12 cellular contexts compared by ENCODE assay signal in genomic region chr5:32278403-32278802, GRCh38. TPM values are rescaled to one million over a fixed set of nuclear protein-coding genes. Genes with fewer than 3 reads are reported as not detected.
A peak's percentile ranks its signal among the peaks of the same experiment; 100 is the strongest.
DNase-seq lines count a peak whose midpoint lies in the region; ATAC-seq, FAIRE-seq and TF ChIP-seq lines count a peak whose summit lies in the region.
"Had no signal": no experiment of that assay in that cellular context is flagged by ENCODE, and none has a peak within 500 bp of the region (broad histone marks: within the 10 kb centered on the region; RNA-seq: fewer than 3 reads in every experiment).

No MANE protein-coding gene starts in this region.

- no peaks in the 10 kb centered on the region for H4K20me1 ChIP-seq in HepG2 (ENCODE audit: insufficient read depth, low read length)

- in situ Hi-C loops in HepG2 (cut with HindIII; ENCODE audit: extremely low pct_ligation_motif_present, low pct_unique_long_range_greater_than_20kb) = no loop called here

- no peak for TF ChIP-seq RAD21 in HepG2 (CRISPR knock-in tag; IDR thresholded peaks at IDR 0.05)

- H3K9me3 Mint-ChIP-seq in osteocyte (ENCODE audit: unreplicated experiment) = no peaks in the 10 kb centered on the region

- no peaks in the 10 kb centered on the region for H3K27me3 Mint-ChIP-seq in osteocyte (ENCODE audit: unreplicated experiment)

- no peak overlapping the region for H3K4me2 ChIP-seq in HepG2 (ENCODE audit: low read depth, low read length)

- no peak for FAIRE-seq in HepG2 (lab: Jason Lieb, UNC)

- POLR2A ChIA-PET in HepG2 (lab: Yijun Ruan, JAX) = no interaction called here

- no peaks in the 10 kb centered on the region for H3K27me3 ChIP-seq in breast epithelium
- no peaks in the 10 kb centered on the region for H3K27me3 ChIP-seq in HepG2 (ENCODE audit: control insufficient read depth in 1 of 2, insufficient read depth in 2 of 2, low read length in 2 of 2)
- H3K27me3 ChIP-seq: heart right ventricle had no signal

- DNase-seq in activated CD4-positive, alpha-beta T cell treated with anti-CD3 and anti-CD28 coated beads for 48 hours = peak; percentile 30
- no peak for DNase-seq in activated CD4-positive, alpha-beta T cell treated with anti-CD3 and anti-CD28 coated beads, Interleukin-2, amount 50 U/mL, for 4 hours
- DNase-seq in MV-4-11 (lab: John Stamatoyannopoulos, UW) (peak; percentile 72), breast epithelium (ENCODE audit: low spot score in 2 of 2) (no peak), osteocyte (ENCODE audit: extremely low spot score, unreplicated experiment) (no peak), HepG2 (ENCODE audit: low spot score) (no peak)
- DNase-seq: ACHN, heart right ventricle, NCI-H1436 had no signal

- CTCF ChIA-PET in HepG2 (lab: Yijun Ruan, JAX; ENCODE audit: low intra/inter-chr PET ratio, low total read pairs) = no interaction called here

- WGBS in HepG2 (ENCODE audit: low lambda C conversion rate) = 90% methylated on average over 3 of the region's 3 CpGs

- TF ChIP-seq EP300 in HepG2 (IDR thresholded peaks at IDR 0.05; ENCODE audit: low read depth in 2 of 2, low read length in 2 of 2) = no peak
- no peak for TF ChIP-seq EP300 in HepG2 (CRISPR knock-in tag; IDR thresholded peaks at IDR 0.05; ENCODE audit: borderline replicate concordance)

- intact Hi-C loops in breast epithelium (cut with DNase I; ENCODE audit: low total_unique reads) = loop anchor here (5.0 kb wide), 1 partner anchor 34 kb away; the partner anchor contains the start of gene MTMR12
- intact Hi-C loops in HepG2 (cut with micrococcal nuclease; ENCODE audit: unreplicated experiment) = no loop called here

- TF ChIP-seq CTCF in breast epithelium (IDR thresholded peaks at IDR 0.05) = no peak
- no peak for TF ChIP-seq CTCF in osteocyte (IDR thresholded peaks at IDR 0.05)
- no peak for TF ChIP-seq CTCF in HepG2 (CRISPR knock-in tag; IDR thresholded peaks at IDR 0.05)

- no peak overlapping the region for H3K9ac ChIP-seq in HepG2 (ENCODE audit: insufficient read depth, low read depth, low read length)
- H3K9ac ChIP-seq: parathyroid adenoma had no signal

- no peaks in the 10 kb centered on the region for H3K9me3 ChIP-seq in breast epithelium
- H3K9me3 ChIP-seq in HepG2 (ENCODE audit: low read length) = no peaks in the 10 kb centered on the region
- H3K9me3 ChIP-seq: heart right ventricle had no signal

- peaks cover 6% of the 10 kb centered on the region for H3K36me3 Mint-ChIP-seq in osteocyte (ENCODE audit: unreplicated experiment)

- H3K36me3 ChIP-seq in breast epithelium (no peaks in the 10 kb centered on the region), HepG2 (replicated peaks in 1 of 2; ENCODE audit: control insufficient read depth in 1 of 2, insufficient read depth in 2 of 2, low read length in 2 of 2) (peaks cover 2 to 21% of the 10 kb centered on the region in 2 experiments; a peak in 4 of 5 replicates)

- peak overlapping the region; percentile 5 for H3K27ac Mint-ChIP-seq in osteocyte (ENCODE audit: unreplicated experiment)

- no peak for TF ChIP-seq POLR2A in breast epithelium (IDR thresholded peaks at IDR 0.05)
- TF ChIP-seq POLR2A in HepG2 (IDR thresholded peaks at IDR 0.05; ENCODE audit: insufficient read depth in 1 of 2, low read depth in 2 of 2, low read length in 2 of 2) = no peak

- BruUV-seq in HepG2 (replicated peaks; lab: Mats Ljungman, UMichigan) = no TSS peak

- peaks cover 0 to 6% of the 10 kb centered on the region in 2 donors for H3K4me1 ChIP-seq in breast epithelium
- H3K4me1 ChIP-seq in HepG2 (ENCODE audit: insufficient read depth, low read length) = peaks cover 97% of the 10 kb centered on the region

- H3K4me3 ChIP-seq in breast epithelium = no peak overlapping the region
- no peak overlapping the region for H3K4me3 ChIP-seq in HepG2 (replicated peaks in 1 of 3; ENCODE audit: insufficient read depth in 1 of 3, low read depth in 2 of 3, low read length in 3 of 3)
- H3K4me3 ChIP-seq: heart right ventricle had no signal

- ATAC-seq in HG03139 (IDR thresholded peaks at IDR 0.05; ENCODE audit: unreplicated experiment) (no peak), HG02852 (IDR thresholded peaks at IDR 0.05; ENCODE audit: unreplicated experiment) (no peak), HepG2 (no peak)

- peaks cover 46% of the 10 kb centered on the region for H3K4me1 Mint-ChIP-seq in osteocyte (ENCODE audit: unreplicated experiment)

- H3K79me2 ChIP-seq in HepG2 (ENCODE audit: insufficient read depth, low read length) = peaks cover 72% of the 10 kb centered on the region

- H2AFZ ChIP-seq in HepG2 (ENCODE audit: low read length) = no peak overlapping the region
- H2AFZ ChIP-seq: parathyroid adenoma had no signal

- H3K27ac ChIP-seq in breast epithelium (peak overlapping the region; percentile 80 to 89), HepG2 (ENCODE audit: extremely low read length, insufficient read depth, low read length) (no peak overlapping the region)
- H3K27ac ChIP-seq: parathyroid adenoma had no signal

- no peak overlapping the region for H3K4me3 Mint-ChIP-seq in osteocyte (ENCODE audit: unreplicated experiment)

TF ChIP-seq in HepG2, 621 proteins besides CTCF, POLR2A, EP300 and RAD21:
- TF ChIP-seq FOSL1 (CRISPR knock-in tag; IDR thresholded peaks at IDR 0.05; ENCODE audit: borderline replicate concordance) (no peak), HDAC6 (IDR thresholded peaks at IDR 0.05; ENCODE audit: low read depth, low read length) (no peak), NR0B2 (CRISPR knock-in tag; IDR thresholded peaks at IDR 0.05) (no peak), ASH2L (IDR thresholded peaks at IDR 0.05; ENCODE audit: insufficient read length, low read depth, low read length) (no peak)

RNA-seq across cellular contexts. Expression of gene MTMR12, which starts 34.3 kb away (rescaled TPM):
- total RNA-seq in breast epithelium = 10 to 100 TPM; 40.0 to 61.3 (median 43.0) TPM
- 19.6 and 23.4 TPM in 2 replicates for total RNA-seq in osteocyte
- total RNA-seq in HepG2 (2016; rRNA removed; fragmentation: Illumina TruSeq; extraction: Trizol) = 36.6 and 56.5 TPM in 2 replicates
- 16.0 and 20.1 TPM in 2 replicates for total RNA-seq in HepG2 (2016; cell fraction: cytosol; rRNA removed; fragmentation: Illumina TruSeq; extraction: Trizol; ENCODE audit: low read depth)
- 37.6 and 51.8 TPM in 2 replicates for total RNA-seq in HepG2 (2016; cell fraction: insoluble cytoplasmic fraction; rRNA removed; fragmentation: Illumina TruSeq; extraction: Trizol)
- total RNA-seq in HepG2 (2016; cell fraction: membrane; rRNA removed; fragmentation: Illumina TruSeq; extraction: Trizol) = 41.8 and 44.0 TPM in 2 replicates
- 34.2 and 34.9 TPM in 2 replicates for total RNA-seq in HepG2 (2016; cell fraction: nucleus; rRNA removed; fragmentation: Illumina TruSeq; extraction: Trizol)
- 21.3 and 23.4 TPM in 2 replicates for polyA plus RNA-seq in HepG2 (2011; rRNA removed)
- 15.2 and 20.5 TPM in 2 replicates for polyA plus RNA-seq in HepG2 (2011; cell fraction: cytosol; rRNA removed)
- 10.6 and 13.1 TPM in 2 replicates for polyA plus RNA-seq in HepG2 (2011; cell fraction: nucleus; rRNA removed)
- 22.1 and 25.4 TPM in 2 replicates for polyA plus RNA-seq in HepG2 (2012)
- polyA plus RNA-seq in HepG2 (2016; cell fraction: cytosol; fragmentation: Illumina TruSeq; extraction: Trizol; ENCODE audit: low read depth) = 5.0 and 5.4 TPM in 2 replicates
- 37.5 and 39.4 TPM in 2 replicates for polyA plus RNA-seq in HepG2 (2016; cell fraction: insoluble cytoplasmic fraction; fragmentation: Illumina TruSeq; extraction: Trizol; ENCODE audit: low read depth)
- polyA plus RNA-seq in HepG2 (2016; cell fraction: membrane; fragmentation: Illumina TruSeq; extraction: Trizol; ENCODE audit: low read depth) = 18.7 and 19.5 TPM in 2 replicates
- polyA plus RNA-seq in HepG2 (2016; cell fraction: nucleus; fragmentation: Illumina TruSeq; extraction: Trizol; ENCODE audit: insufficient read depth, low read depth) = 32.6 and 33.7 TPM in 2 replicates
- polyA minus RNA-seq in HepG2 (2011; rRNA and poly(A)+ RNA removed; ENCODE audit: low replicate concordance) = 31.8 and 33.8 TPM in 2 replicates
- polyA minus RNA-seq in HepG2 (2011; cell fraction: cytosol; rRNA and poly(A)+ RNA removed) = 29.0 and 31.6 TPM in 2 replicates
- 48.2 and 66.6 TPM in 2 replicates for polyA minus RNA-seq in HepG2 (2011; cell fraction: nucleus; rRNA and poly(A)+ RNA removed)

Comparison
In these comparisons a context has a peak if more than half of its experiments do, and no peak if none do; other contexts are left out.
1. DNase-seq: peak in activated CD4-positive, alpha-beta T cell treated with anti-CD3 and anti-CD28 coated beads for 48 hours (single experiment) and MV-4-11 (single experiment); none in activated CD4-positive, alpha-beta T cell treated with anti-CD3 and anti-CD28 coated beads, Interleukin-2, amount 50 U/mL, for 4 hours (0 of 2), breast epithelium (0 of 2), osteocyte (single experiment) and HepG2 (single experiment).